ENCODE assay signal across 6 cellular contexts in the genomic region with DNA sequence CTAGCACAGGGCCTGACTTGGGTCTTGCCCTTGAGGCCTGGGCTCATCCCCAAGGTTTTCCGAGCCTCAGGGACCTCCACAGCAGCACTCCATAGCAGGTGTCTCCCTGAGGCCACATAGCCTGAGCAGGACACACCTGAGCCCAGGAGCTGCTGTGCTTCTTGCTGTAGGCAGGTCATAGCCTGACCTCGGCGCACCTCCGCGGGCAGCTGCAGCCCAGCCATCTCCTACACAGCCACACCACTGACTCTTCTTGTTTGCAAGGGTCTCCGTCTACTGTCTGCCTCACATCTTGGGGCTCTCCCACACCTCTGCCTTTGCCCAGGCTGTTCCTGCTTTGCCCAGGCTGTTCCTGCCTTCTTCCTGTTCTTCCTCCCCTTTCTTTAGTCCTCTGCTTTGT.
"Had no signal": no experiment of that assay in that cellular context is flagged by ENCODE, and none has a peak within 500 bp of the region (broad histone marks: within the 10 kb centered on the region; RNA-seq: fewer than 3 reads in every experiment).

No MANE protein-coding gene starts in this region.

- H3K9me3 Mint-ChIP-seq: GM23338, HFFc6 had no signal

- H3K27ac Mint-ChIP-seq: GM23338, HFFc6 had no signal

- FAIRE-seq: HTR-8/SVneo, K562 had no signal

- H3K4me2 ChIP-seq: GM23338 had no signal

- H3K36me3 ChIP-seq: HAP-1 had no signal

- DNase-seq: HFFc6, IMR-90 had no signal

- H2AFZ ChIP-seq: GM23338 had no signal

- H3K9me3 ChIP-seq: HAP-1 had no signal

- H3K4me3 ChIP-seq: GM23338, HAP-1, K562 had no signal

- H3K4me3 Mint-ChIP-seq: GM23338, HFFc6 had no signal
